ENCODE assay signal across 19 cellular contexts in the genomic region with DNA sequence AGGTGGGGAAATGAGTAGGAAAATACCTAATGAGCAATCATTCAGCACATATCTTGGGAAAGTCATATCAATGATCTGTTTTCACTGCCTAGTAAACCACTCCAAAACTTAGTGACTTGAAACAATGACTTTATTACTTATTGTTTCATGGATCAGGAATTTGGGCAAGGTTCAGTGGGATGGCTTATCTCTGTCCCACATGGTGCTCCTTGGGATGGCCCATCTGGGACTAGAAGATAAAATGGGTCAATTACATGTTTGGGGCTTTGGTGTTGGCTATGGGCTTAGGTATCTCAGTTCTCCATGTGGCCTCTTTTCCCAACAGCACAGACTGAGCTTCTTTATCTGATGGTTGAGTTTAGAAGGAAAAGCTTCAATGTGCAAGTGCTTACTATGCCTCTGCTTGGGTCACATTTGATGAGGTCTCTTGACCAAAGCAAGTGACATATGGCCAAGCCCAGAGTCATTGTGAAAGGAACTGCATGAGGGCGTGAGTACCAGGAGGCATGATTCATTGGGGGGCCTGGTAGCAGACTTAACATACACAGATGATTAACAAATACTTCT.
A peak's percentile ranks its signal among the peaks of the same experiment; 100 is the strongest.
DNase-seq lines count a peak whose midpoint lies in the region; ATAC-seq and TF ChIP-seq lines count a peak whose summit lies in the region.
"Had no signal": no experiment of that assay in that cellular context is flagged by ENCODE, and none has a peak within 500 bp of the region (broad histone marks: within the 10 kb centered on the region; RNA-seq: fewer than 3 reads in every experiment).

No MANE protein-coding gene starts in this region.

- DNase-seq in natural killer cell treated with Interleukin-12 subunit alpha and Interleukin-12 subunit beta and Interleukin-15 and Interleukin-18, amount 100 ng/mL, for 72 hours (ENCODE audit: low spot score): no peak
- no peak for DNase-seq in natural killer cell
- DNase-seq in erythroblast (lab: John Stamatoyannopoulos, UW): peak; percentile 33 to 37
- no peak for DNase-seq in immature natural killer cell
- no peak for DNase-seq in chondrocyte (ENCODE audit: low spot score)
- DNase-seq: activated CD4-positive, alpha-beta T cell treated with anti-CD3 and anti-CD28 coated beads, Interleukin-2, amount 50 U/mL, for 48 hours; activated effector memory CD4-positive, alpha-beta T cell treated with Interleukin-2 at 50 U/mL for 16 hours; Calu3; GF-D8; left ventricle myocardium superior; NCI-H1417 treated with DMSO at 0.1 percent for 48 hours; NCI-H2171 treated with DMSO at 0.1 percent for 48 hours; NCI-H82; Peyer's patch; right lobe of liver; stimulated activated CD4-positive, alpha-beta T cell treated with anti-CD3 and anti-CD28 coated beads, Interleukin-2, amount 100 ng/mL, for 24 hours had no signal

- intact Hi-C loops in natural killer cell (cut with micrococcal nuclease): no loop called here

- TF ChIP-seq CTCF in natural killer cell (IDR thresholded peaks at IDR 0.05) (no peak), chondrocyte (IDR thresholded peaks at IDR 0.05) (no peak)

- TF ChIP-seq POLR2A in erythroblast (IDR thresholded peaks at IDR 0.05; ENCODE audit: low read length): no peak

- peaks cover 0 to 10% of the 10 kb centered on the region in 2 donors for H3K27me3 Mint-ChIP-seq in natural killer cell treated with Interleukin-12 subunit alpha and Interleukin-12 subunit beta and Interleukin-15 and Interleukin-18, amount 100 ng/mL, for 72 hours
- H3K27me3 Mint-ChIP-seq in natural killer cell (ENCODE audit: low read depth in 2 of 2): peaks cover 6 to 8% of the 10 kb centered on the region in 2 donors
- H3K27me3 Mint-ChIP-seq in stimulated activated naive CD8-positive, alpha-beta T cell treated with anti-CD3 and anti-CD28 coated beads, Interleukin-15, Interleukin-2, amounts not matched to agents 100 ng/mL and 50 ng/mL, for 24 hours: peaks cover 3% of the 10 kb centered on the region
- H3K27me3 Mint-ChIP-seq in immature natural killer cell (ENCODE audit: low read depth in 3 of 3): peaks cover 0 to 9% (median 0%) of the 10 kb centered on the region in 3 donors
- H3K27me3 Mint-ChIP-seq in chondrocyte (ENCODE audit: low read depth): no peaks in the 10 kb centered on the region

- peaks cover 21 to 26% of the 10 kb centered on the region in 2 donors for H3K4me1 Mint-ChIP-seq in natural killer cell treated with Interleukin-12 subunit alpha and Interleukin-12 subunit beta and Interleukin-15 and Interleukin-18, amount 100 ng/mL, for 72 hours (ENCODE audit: low read depth in 2 of 2)
- H3K4me1 Mint-ChIP-seq in natural killer cell (no peaks in the 10 kb centered on the region), immature natural killer cell (no peaks in the 10 kb centered on the region), chondrocyte (ENCODE audit: low read depth) (peaks cover 10% of the 10 kb centered on the region)
- peaks cover 27% of the 10 kb centered on the region for H3K4me1 Mint-ChIP-seq in stimulated activated naive CD8-positive, alpha-beta T cell treated with anti-CD3 and anti-CD28 coated beads, Interleukin-15, Interleukin-2, amounts not matched to agents 100 ng/mL and 50 ng/mL, for 24 hours (ENCODE audit: low read depth)

- peak overlapping the region; percentile 58 to 74 for H3K27ac Mint-ChIP-seq in natural killer cell treated with Interleukin-12 subunit alpha and Interleukin-12 subunit beta and Interleukin-15 and Interleukin-18, amount 100 ng/mL, for 72 hours
- H3K27ac Mint-ChIP-seq in natural killer cell (no peak overlapping the region), immature natural killer cell (no peak overlapping the region), chondrocyte (ENCODE audit: unreplicated experiment) (no peak overlapping the region)
- peak overlapping the region; percentile 39 for H3K27ac Mint-ChIP-seq in stimulated activated naive CD8-positive, alpha-beta T cell treated with anti-CD3 and anti-CD28 coated beads, Interleukin-15, Interleukin-2, amounts not matched to agents 100 ng/mL and 50 ng/mL, for 24 hours

- H3K4me3 Mint-ChIP-seq in natural killer cell treated with Interleukin-12 subunit alpha and Interleukin-12 subunit beta and Interleukin-15 and Interleukin-18, amount 100 ng/mL, for 72 hours: peak overlapping the region; percentile 43
- H3K4me3 Mint-ChIP-seq in natural killer cell: no peak overlapping the region
- H3K4me3 Mint-ChIP-seq in stimulated activated naive CD8-positive, alpha-beta T cell treated with anti-CD3 and anti-CD28 coated beads, Interleukin-15, Interleukin-2, amounts not matched to agents 100 ng/mL and 50 ng/mL, for 24 hours: peak overlapping the region; percentile 1
- H3K4me3 Mint-ChIP-seq in immature natural killer cell: no peak overlapping the region
- H3K4me3 Mint-ChIP-seq in chondrocyte (ENCODE audit: unreplicated experiment): no peak overlapping the region

- H3K36me3 Mint-ChIP-seq in natural killer cell treated with Interleukin-12 subunit alpha and Interleukin-12 subunit beta and Interleukin-15 and Interleukin-18, amount 100 ng/mL, for 72 hours: no peaks in the 10 kb centered on the region
- H3K36me3 Mint-ChIP-seq in natural killer cell (no peaks in the 10 kb centered on the region), immature natural killer cell (no peaks in the 10 kb centered on the region), chondrocyte (ENCODE audit: low read depth) (no peaks in the 10 kb centered on the region)
- H3K36me3 Mint-ChIP-seq in stimulated activated naive CD8-positive, alpha-beta T cell treated with anti-CD3 and anti-CD28 coated beads, Interleukin-15, Interleukin-2, amounts not matched to agents 100 ng/mL and 50 ng/mL, for 24 hours (ENCODE audit: low read depth): no peaks in the 10 kb centered on the region

- H3K9me3 Mint-ChIP-seq in natural killer cell treated with Interleukin-12 subunit alpha and Interleukin-12 subunit beta and Interleukin-15 and Interleukin-18, amount 100 ng/mL, for 72 hours: no peaks in the 10 kb centered on the region
- H3K9me3 Mint-ChIP-seq in natural killer cell (no peaks in the 10 kb centered on the region), immature natural killer cell (peaks cover 0 to 2% (median 0%) of the 10 kb centered on the region in 6 donors), chondrocyte (ENCODE audit: low read depth) (no peaks in the 10 kb centered on the region)
- H3K9me3 Mint-ChIP-seq in stimulated activated naive CD8-positive, alpha-beta T cell treated with anti-CD3 and anti-CD28 coated beads, Interleukin-15, Interleukin-2, amounts not matched to agents 100 ng/mL and 50 ng/mL, for 24 hours: no peaks in the 10 kb centered on the region

- ATAC-seq in natural killer cell treated with Interleukin-12 subunit alpha and Interleukin-12 subunit beta and Interleukin-15 and Interleukin-18, amount 100 ng/mL, for 72 hours: peak; percentile 83 to 86
- ATAC-seq in natural killer cell (no peak), HG03354 (IDR thresholded peaks at IDR 0.05; ENCODE audit: poor library complexity, severe bottlenecking, unreplicated experiment) (peak; percentile 59), HG03045 (IDR thresholded peaks at IDR 0.05; ENCODE audit: unreplicated experiment) (no peak)
- ATAC-seq: left ventricle myocardium superior, right lobe of liver had no signal

Comparison
In these comparisons a context has a peak if more than half of its experiments do, and no peak if none do; other contexts are left out.
1. ATAC-seq: peak in natural killer cell treated with Interleukin-12 subunit alpha and Interleukin-12 subunit beta and Interleukin-15 and Interleukin-18, amount 100 ng/mL, for 72 hours (2 of 2) and HG03354 (single experiment); none in natural killer cell (0 of 3) and HG03045 (single experiment).
2. H3K27ac Mint-ChIP-seq: peak in natural killer cell treated with Interleukin-12 subunit alpha and Interleukin-12 subunit beta and Interleukin-15 and Interleukin-18, amount 100 ng/mL, for 72 hours (2 of 2) and stimulated activated naive CD8-positive, alpha-beta T cell treated with anti-CD3 and anti-CD28 coated beads, Interleukin-15, Interleukin-2, amounts not matched to agents 100 ng/mL and 50 ng/mL, for 24 hours (single experiment); none in natural killer cell (0 of 2), immature natural killer cell (0 of 6) and chondrocyte (single experiment).
3. H3K4me3 Mint-ChIP-seq: peak in natural killer cell treated with Interleukin-12 subunit alpha and Interleukin-12 subunit beta and Interleukin-15 and Interleukin-18, amount 100 ng/mL, for 72 hours (single experiment) and stimulated activated naive CD8-positive, alpha-beta T cell treated with anti-CD3 and anti-CD28 coated beads, Interleukin-15, Interleukin-2, amounts not matched to agents 100 ng/mL and 50 ng/mL, for 24 hours (single experiment); none in natural killer cell (single experiment), immature natural killer cell (0 of 5) and chondrocyte (single experiment).
4. DNase-seq: peak in erythroblast (2 of 2); none in natural killer cell treated with Interleukin-12 subunit alpha and Interleukin-12 subunit beta and Interleukin-15 and Interleukin-18, amount 100 ng/mL, for 72 hours (single experiment), natural killer cell (single experiment), immature natural killer cell (0 of 3) and chondrocyte (single experiment).